ENCODE assay signal across 23 cellular contexts in the genomic region with DNA sequence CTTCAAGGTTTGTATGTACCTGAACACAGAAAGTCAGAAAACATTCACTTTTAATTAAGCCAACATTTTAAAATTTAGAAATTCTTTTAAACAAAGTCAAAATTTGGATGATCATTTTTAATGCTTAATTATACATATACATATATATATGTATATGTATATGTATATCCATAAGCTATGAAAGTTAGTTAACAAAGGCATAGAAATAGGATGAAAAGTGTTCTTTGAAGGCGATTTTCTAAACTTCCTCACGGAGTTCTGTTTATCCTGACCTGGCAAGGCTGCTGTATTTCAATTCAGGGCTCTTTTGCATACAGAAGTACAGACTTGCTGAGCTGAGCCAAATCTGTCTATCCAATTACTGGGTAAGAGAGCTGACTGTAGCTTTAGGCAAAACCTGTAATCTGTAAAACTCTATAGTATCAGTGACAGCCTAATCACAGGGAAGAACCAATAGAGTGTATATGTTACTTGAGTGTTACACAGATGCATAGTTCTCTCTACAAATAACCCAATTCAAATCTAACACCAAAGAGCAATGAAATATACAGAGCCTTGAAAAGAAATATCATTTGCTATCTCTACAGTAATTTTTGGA.
"Had no signal": no experiment of that assay in that cellular context is flagged by ENCODE, and none has a peak within 500 bp of the region (broad histone marks: within the 10 kb centered on the region; RNA-seq: fewer than 3 reads in every experiment).

No MANE protein-coding gene starts in this region.

- DNase-seq: activated CD4-positive, alpha-beta T cell treated with anti-CD3 and anti-CD28 coated beads, Interleukin-2, amount 50 U/mL, for 4 hours; activated CD8-positive, alpha-beta memory T cell treated with anti-CD3 and anti-CD28 coated beads for 24 hours; activated CD8-positive, alpha-beta memory T cell treated with anti-CD3 and anti-CD28 coated beads, Interleukin-2, amount 50 U/mL, for 4 hours; activated T-cell treated with anti-CD3 and anti-CD28 coated beads, Interleukin-2, amount 50 U/mL, for 24 hours; adrenal gland; colonic mucosa; dorsolateral prefrontal cortex; effector memory CD8-positive, alpha-beta T cell; esophagus squamous epithelium; gastrocnemius medialis; hippocampal formation; kidney glomerular epithelial cell; ovary; stimulated activated CD4-positive, alpha-beta T cell treated with anti-CD3 and anti-CD28 coated beads, Interleukin-4, amount 100 ng/mL, for 4 hours; stimulated activated naive CD8-positive, alpha-beta T cell treated with anti-CD3 and anti-CD28 coated beads, Interleukin-15, amount 100 ng/mL, for 72 hours; tibial artery had no signal

- ATAC-seq: activated T-helper 17 cell treated with anti-CD3 and anti-CD28 coated beads, Interleukin-2, amount 50 U/mL, for 72 hours; effector memory CD8-positive, alpha-beta T cell; gastrocnemius medialis; natural killer cell treated with Interleukin-12 subunit alpha and Interleukin-12 subunit beta and Interleukin-15 and Interleukin-18, amount 100 ng/mL, for 72 hours; stimulated activated naive CD8-positive, alpha-beta T cell treated with anti-CD3 and anti-CD28 coated beads, Interleukin-15, amount 100 ng/mL, for 72 hours; WTC11 had no signal

- H3K4me3 ChIP-seq: adrenal gland, ascending aorta, breast epithelium, colonic mucosa, dorsolateral prefrontal cortex, esophagus squamous epithelium, gastrocnemius medialis, ovary, prostate gland, right atrium auricular region, tibial artery had no signal
